ENCODE assay signal across 1 cellular context in the genomic region with DNA sequence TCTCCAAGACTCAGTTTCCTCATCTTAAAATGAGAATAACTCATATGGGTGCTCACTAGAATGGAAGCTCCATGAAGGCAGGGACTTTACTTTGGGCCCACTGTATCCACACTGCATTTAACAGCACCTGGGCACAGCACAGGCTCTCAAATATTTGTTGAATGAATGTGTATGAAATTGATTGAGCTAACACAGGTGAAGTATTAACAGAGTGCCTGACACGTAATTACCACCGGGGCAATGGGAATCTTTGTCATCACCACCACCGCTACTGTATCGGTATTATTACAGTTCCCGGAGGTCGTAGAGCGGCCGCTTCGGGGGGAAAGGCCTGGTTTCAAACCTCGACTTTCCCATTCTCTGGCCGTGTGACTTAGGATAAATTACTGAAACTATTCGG.
TF ChIP-seq lines count a peak whose summit lies in the region.

No MANE protein-coding gene starts in this region.

TF ChIP-seq in GM23338, 12 proteins besides CTCF, POLR2A, EP300 and RAD21 (continued from another document):
- TF ChIP-seq, protein P1, sequence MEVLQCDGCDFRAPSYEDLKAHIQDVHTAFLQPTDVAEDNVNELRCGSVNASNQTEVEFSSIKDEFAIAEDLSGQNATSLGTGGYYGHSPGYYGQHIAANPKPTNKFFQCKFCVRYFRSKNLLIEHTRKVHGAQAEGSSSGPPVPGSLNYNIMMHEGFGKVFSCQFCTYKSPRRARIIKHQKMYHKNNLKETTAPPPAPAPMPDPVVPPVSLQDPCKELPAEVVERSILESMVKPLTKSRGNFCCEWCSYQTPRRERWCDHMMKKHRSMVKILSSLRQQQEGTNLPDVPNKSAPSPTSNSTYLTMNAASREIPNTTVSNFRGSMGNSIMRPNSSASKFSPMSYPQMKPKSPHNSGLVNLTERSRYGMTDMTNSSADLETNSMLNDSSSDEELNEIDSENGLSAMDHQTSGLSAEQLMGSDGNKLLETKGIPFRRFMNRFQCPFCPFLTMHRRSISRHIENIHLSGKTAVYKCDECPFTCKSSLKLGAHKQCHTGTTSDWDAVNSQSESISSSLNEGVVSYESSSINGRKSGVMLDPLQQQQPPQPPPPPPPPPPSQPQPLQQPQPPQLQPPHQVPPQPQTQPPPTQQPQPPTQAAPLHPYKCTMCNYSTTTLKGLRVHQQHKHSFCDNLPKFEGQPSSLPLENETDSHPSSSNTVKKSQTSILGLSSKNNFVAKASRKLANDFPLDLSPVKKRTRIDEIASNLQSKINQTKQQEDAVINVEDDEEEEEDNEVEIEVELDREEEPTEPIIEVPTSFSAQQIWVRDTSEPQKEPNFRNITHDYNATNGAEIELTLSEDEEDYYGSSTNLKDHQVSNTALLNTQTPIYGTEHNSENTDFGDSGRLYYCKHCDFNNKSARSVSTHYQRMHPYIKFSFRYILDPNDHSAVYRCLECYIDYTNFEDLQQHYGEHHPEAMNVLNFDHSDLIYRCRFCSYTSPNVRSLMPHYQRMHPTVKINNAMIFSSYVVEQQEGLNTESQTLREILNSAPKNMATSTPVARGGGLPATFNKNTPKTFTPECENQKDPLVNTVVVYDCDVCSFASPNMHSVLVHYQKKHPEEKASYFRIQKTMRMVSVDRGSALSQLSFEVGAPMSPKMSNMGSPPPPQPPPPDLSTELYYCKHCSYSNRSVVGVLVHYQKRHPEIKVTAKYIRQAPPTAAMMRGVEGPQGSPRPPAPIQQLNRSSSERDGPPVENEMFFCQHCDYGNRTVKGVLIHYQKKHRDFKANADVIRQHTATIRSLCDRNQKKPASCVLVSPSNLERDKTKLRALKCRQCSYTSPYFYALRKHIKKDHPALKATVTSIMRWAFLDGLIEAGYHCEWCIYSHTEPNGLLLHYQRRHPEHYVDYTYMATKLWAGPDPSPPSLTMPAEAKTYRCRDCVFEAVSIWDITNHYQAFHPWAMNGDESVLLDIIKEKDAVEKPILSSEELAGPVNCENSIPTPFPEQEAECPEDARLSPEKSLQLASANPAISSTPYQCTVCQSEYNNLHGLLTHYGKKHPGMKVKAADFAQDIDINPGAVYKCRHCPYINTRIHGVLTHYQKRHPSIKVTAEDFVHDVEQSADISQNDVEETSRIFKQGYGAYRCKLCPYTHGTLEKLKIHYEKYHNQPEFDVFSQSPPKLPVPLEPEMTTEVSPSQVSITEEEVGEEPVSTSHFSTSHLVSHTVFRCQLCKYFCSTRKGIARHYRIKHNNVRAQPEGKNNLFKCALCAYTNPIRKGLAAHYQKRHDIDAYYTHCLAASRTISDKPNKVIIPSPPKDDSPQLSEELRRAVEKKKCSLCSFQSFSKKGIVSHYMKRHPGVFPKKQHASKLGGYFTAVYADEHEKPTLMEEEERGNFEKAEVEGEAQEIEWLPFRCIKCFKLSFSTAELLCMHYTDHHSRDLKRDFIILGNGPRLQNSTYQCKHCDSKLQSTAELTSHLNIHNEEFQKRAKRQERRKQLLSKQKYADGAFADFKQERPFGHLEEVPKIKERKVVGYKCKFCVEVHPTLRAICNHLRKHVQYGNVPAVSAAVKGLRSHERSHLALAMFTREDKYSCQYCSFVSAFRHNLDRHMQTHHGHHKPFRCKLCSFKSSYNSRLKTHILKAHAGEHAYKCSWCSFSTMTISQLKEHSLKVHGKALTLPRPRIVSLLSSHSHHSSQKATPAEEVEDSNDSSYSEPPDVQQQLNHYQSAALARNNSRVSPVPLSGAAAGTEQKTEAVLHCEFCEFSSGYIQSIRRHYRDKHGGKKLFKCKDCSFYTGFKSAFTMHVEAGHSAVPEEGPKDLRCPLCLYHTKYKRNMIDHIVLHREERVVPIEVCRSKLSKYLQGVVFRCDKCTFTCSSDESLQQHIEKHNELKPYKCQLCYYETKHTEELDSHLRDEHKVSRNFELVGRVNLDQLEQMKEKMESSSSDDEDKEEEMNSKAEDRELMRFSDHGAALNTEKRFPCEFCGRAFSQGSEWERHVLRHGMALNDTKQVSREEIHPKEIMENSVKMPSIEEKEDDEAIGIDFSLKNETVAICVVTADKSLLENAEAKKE (CRISPR knock-in tag; IDR thresholded peaks at IDR 0.05) = no peak
TF ChIP-seq in GM23338: peak in this region for 0.
